In genomic region chrX:103215037-103215767, GRCh38 we compare ENCODE assay signal across 8 cellular contexts. TPM values are rescaled to one million over a fixed set of nuclear protein-coding genes. Genes with fewer than 3 reads are reported as not detected.
DNase-seq lines count a peak whose midpoint lies in the region; ATAC-seq and TF ChIP-seq lines count a peak whose summit lies in the region.

Gene BEX4 (plus strand): TSS chrX:103215108. CDS start chrX:103216154, 1,046 bp downstream.

- TF ChIP-seq CTCF in mesothelial cell of epicardium (IDR thresholded peaks at IDR 0.05; ENCODE audit: unreplicated experiment), result no peak

- in situ Hi-C loops in endometrial microvascular endothelial cells (cut with HindIII; ENCODE audit: inconsistent ontology term, low pct_unique_long_range_greater_than_20kb, low sequenced_read_pairs), result no loop called here

- H3K4me3 Mint-ChIP-seq in mesothelial cell of epicardium, result peak within 1 kb of the TSS; percentile 81

- H3K27ac Mint-ChIP-seq in mesothelial cell of epicardium, result peak within 1 kb of the TSS; percentile 96

- H3K4me1 Mint-ChIP-seq in mesothelial cell of epicardium, result peaks cover 9% of the 10 kb centered on the region

- H3K9me3 Mint-ChIP-seq in mesothelial cell of epicardium, result peaks cover 9% of the 10 kb centered on the region

- peak; percentile 58 for DNase-seq in SIG-M5 treated with dmso at 0.1 percent for 504 hours (lab: John Stamatoyannopoulos, UW; ENCODE audit: unreplicated experiment)
- DNase-seq in SIG-M5 (lab: John Stamatoyannopoulos, UW), result no peak
- peak; percentile 36 for DNase-seq in NCI-H345 treated with DMSO at 0.1 percent for 48 hours (lab: John Stamatoyannopoulos, UW; ENCODE audit: unreplicated experiment)
- DNase-seq in activated CD8-positive, alpha-beta memory T cell treated with anti-CD3 and anti-CD28 coated beads, Interleukin-2, amount 50 U/mL, for 24 hours (ENCODE audit: extremely low read depth), result peak; percentile 48
- peak; percentile 67 to 83 for DNase-seq in mesothelial cell of epicardium (ENCODE audit: low spot score in 2 of 2, unreplicated experiment in 2 of 2)
- peak; percentile 65 for DNase-seq in stimulated activated CD8-positive, alpha-beta memory T cell treated with anti-CD3 and anti-CD28 coated beads, Interleukin-15, amount 100 ng/mL, for 1 hour (ENCODE audit: low read depth)

- ATAC-seq in HG03039 (IDR thresholded peaks at IDR 0.05; ENCODE audit: unreplicated experiment), result peak; percentile 92

- H3K36me3 Mint-ChIP-seq in mesothelial cell of epicardium, result no peaks in the 10 kb centered on the region

- no peaks in the 10 kb centered on the region for H3K27me3 Mint-ChIP-seq in mesothelial cell of epicardium (ENCODE audit: low read depth)

RNA-seq across cellular contexts. Expression of gene BEX4, which starts in this region (rescaled TPM):
- total RNA-seq in endometrial microvascular endothelial cells (ENCODE audit: inconsistent ontology term), result 18.8 TPM
- total RNA-seq in mesothelial cell of epicardium, result 73.2 to 82.2 TPM (median 74.3 TPM) in 3 replicates
